ENCODE assay signal across 1 cellular context in the genomic region with DNA sequence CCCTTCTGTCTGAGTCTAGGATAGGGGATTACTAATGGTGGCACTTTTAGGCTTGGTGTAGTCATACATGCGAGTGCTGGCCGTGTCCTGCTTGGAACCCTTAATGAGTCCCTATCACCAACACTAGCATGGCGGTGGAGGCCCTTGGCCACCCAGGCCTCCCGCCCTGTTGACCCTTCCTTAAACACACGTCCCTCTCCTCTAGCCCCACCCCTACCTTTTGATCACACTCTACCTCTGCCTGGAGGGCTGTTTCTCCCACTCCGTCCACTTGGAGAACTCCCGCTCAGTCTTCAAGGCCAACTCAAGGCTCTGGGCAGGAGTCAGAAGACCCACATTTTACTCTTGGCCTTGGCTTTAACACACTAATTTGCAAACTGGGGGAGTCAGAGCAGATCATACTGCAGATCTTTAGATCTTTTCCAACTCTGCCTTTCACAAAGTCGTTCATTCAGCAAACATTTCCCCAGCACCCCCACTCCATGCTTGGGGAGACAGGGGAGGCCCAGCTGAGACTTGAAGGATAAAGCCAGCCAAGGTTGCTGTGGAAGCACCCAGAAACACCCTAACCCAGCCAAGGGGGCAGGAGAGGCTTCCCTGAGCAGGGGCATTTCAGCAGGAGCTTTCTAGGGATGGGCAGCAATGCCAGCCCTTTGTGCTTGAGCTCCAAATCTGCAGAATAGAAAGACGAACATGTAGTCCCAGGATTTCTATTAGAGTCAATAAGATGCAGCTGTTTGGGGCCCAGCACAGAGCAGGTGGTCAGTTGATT.
TF ChIP-seq lines count a peak whose summit lies in the region.

No MANE protein-coding gene starts in this region.

TF ChIP-seq in H1, 55 proteins besides CTCF, POLR2A, EP300 and RAD21:
- TF ChIP-seq, protein P1, sequence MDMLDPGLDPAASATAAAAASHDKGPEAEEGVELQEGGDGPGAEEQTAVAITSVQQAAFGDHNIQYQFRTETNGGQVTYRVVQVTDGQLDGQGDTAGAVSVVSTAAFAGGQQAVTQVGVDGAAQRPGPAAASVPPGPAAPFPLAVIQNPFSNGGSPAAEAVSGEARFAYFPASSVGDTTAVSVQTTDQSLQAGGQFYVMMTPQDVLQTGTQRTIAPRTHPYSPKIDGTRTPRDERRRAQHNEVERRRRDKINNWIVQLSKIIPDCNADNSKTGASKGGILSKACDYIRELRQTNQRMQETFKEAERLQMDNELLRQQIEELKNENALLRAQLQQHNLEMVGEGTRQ (IDR thresholded peaks at IDR 0.05; ENCODE audit: low read length), result no peak
- TF ChIP-seq KDM1A (IDR thresholded peaks at IDR 0.05; ENCODE audit: borderline replicate concordance, low read length) (no peak), SRF (IDR thresholded peaks at IDR 0.05; ENCODE audit: low read depth, low read length) (no peak), BACH1 (IDR thresholded peaks at IDR 0.05; ENCODE audit: low read length) (no peak), RXRA (IDR thresholded peaks at IDR 0.05; ENCODE audit: insufficient read depth, low read depth, low read length) (no peak), NRF1 (IDR thresholded peaks at IDR 0.05; ENCODE audit: low read depth, low read length) (no peak), CBX5 (IDR thresholded peaks at IDR 0.05; ENCODE audit: low read depth, low read length) (no peak), BCL11A (IDR thresholded peaks at IDR 0.05; ENCODE audit: low read depth in 2 of 2, low read length in 2 of 2) (no peak), RNF2 (IDR thresholded peaks at IDR 0.05; ENCODE audit: borderline replicate concordance, low read depth, low read length, missing control alignments, poor library complexity, severe bottlenecking) (no peak), KDM5A (IDR thresholded peaks at IDR 0.05; ENCODE audit: low read length) (no peak), KDM4A (IDR thresholded peaks at IDR 0.05; ENCODE audit: low read depth, low read length, severe bottlenecking) (no peak), JUN (IDR thresholded peaks at IDR 0.05; ENCODE audit: low read depth, low read length) (no peak), CREB1 (IDR thresholded peaks at IDR 0.05) (no peak)
- TF ChIP-seq, protein P2, sequence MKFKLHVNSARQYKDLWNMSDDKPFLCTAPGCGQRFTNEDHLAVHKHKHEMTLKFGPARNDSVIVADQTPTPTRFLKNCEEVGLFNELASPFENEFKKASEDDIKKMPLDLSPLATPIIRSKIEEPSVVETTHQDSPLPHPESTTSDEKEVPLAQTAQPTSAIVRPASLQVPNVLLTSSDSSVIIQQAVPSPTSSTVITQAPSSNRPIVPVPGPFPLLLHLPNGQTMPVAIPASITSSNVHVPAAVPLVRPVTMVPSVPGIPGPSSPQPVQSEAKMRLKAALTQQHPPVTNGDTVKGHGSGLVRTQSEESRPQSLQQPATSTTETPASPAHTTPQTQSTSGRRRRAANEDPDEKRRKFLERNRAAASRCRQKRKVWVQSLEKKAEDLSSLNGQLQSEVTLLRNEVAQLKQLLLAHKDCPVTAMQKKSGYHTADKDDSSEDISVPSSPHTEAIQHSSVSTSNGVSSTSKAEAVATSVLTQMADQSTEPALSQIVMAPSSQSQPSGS (IDR thresholded peaks at IDR 0.05; ENCODE audit: low read length), result no peak
- TF ChIP-seq, protein P3, sequence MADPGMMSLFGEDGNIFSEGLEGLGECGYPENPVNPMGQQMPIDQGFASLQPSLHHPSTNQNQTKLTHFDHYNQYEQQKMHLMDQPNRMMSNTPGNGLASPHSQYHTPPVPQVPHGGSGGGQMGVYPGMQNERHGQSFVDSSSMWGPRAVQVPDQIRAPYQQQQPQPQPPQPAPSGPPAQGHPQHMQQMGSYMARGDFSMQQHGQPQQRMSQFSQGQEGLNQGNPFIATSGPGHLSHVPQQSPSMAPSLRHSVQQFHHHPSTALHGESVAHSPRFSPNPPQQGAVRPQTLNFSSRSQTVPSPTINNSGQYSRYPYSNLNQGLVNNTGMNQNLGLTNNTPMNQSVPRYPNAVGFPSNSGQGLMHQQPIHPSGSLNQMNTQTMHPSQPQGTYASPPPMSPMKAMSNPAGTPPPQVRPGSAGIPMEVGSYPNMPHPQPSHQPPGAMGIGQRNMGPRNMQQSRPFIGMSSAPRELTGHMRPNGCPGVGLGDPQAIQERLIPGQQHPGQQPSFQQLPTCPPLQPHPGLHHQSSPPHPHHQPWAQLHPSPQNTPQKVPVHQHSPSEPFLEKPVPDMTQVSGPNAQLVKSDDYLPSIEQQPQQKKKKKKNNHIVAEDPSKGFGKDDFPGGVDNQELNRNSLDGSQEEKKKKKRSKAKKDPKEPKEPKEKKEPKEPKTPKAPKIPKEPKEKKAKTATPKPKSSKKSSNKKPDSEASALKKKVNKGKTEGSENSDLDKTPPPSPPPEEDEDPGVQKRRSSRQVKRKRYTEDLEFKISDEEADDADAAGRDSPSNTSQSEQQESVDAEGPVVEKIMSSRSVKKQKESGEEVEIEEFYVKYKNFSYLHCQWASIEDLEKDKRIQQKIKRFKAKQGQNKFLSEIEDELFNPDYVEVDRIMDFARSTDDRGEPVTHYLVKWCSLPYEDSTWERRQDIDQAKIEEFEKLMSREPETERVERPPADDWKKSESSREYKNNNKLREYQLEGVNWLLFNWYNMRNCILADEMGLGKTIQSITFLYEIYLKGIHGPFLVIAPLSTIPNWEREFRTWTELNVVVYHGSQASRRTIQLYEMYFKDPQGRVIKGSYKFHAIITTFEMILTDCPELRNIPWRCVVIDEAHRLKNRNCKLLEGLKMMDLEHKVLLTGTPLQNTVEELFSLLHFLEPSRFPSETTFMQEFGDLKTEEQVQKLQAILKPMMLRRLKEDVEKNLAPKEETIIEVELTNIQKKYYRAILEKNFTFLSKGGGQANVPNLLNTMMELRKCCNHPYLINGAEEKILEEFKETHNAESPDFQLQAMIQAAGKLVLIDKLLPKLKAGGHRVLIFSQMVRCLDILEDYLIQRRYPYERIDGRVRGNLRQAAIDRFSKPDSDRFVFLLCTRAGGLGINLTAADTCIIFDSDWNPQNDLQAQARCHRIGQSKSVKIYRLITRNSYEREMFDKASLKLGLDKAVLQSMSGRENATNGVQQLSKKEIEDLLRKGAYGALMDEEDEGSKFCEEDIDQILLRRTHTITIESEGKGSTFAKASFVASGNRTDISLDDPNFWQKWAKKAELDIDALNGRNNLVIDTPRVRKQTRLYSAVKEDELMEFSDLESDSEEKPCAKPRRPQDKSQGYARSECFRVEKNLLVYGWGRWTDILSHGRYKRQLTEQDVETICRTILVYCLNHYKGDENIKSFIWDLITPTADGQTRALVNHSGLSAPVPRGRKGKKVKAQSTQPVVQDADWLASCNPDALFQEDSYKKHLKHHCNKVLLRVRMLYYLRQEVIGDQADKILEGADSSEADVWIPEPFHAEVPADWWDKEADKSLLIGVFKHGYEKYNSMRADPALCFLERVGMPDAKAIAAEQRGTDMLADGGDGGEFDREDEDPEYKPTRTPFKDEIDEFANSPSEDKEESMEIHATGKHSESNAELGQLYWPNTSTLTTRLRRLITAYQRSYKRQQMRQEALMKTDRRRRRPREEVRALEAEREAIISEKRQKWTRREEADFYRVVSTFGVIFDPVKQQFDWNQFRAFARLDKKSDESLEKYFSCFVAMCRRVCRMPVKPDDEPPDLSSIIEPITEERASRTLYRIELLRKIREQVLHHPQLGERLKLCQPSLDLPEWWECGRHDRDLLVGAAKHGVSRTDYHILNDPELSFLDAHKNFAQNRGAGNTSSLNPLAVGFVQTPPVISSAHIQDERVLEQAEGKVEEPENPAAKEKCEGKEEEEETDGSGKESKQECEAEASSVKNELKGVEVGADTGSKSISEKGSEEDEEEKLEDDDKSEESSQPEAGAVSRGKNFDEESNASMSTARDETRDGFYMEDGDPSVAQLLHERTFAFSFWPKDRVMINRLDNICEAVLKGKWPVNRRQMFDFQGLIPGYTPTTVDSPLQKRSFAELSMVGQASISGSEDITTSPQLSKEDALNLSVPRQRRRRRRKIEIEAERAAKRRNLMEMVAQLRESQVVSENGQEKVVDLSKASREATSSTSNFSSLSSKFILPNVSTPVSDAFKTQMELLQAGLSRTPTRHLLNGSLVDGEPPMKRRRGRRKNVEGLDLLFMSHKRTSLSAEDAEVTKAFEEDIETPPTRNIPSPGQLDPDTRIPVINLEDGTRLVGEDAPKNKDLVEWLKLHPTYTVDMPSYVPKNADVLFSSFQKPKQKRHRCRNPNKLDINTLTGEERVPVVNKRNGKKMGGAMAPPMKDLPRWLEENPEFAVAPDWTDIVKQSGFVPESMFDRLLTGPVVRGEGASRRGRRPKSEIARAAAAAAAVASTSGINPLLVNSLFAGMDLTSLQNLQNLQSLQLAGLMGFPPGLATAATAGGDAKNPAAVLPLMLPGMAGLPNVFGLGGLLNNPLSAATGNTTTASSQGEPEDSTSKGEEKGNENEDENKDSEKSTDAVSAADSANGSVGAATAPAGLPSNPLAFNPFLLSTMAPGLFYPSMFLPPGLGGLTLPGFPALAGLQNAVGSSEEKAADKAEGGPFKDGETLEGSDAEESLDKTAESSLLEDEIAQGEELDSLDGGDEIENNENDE (IDR thresholded peaks at IDR 0.05; ENCODE audit: insufficient replicate concordance, low read length), result no peak
TF ChIP-seq in H1: peak in this region for 0.
